Comparison of ENCODE assay signal across 1 cellular context in the genomic region with DNA sequence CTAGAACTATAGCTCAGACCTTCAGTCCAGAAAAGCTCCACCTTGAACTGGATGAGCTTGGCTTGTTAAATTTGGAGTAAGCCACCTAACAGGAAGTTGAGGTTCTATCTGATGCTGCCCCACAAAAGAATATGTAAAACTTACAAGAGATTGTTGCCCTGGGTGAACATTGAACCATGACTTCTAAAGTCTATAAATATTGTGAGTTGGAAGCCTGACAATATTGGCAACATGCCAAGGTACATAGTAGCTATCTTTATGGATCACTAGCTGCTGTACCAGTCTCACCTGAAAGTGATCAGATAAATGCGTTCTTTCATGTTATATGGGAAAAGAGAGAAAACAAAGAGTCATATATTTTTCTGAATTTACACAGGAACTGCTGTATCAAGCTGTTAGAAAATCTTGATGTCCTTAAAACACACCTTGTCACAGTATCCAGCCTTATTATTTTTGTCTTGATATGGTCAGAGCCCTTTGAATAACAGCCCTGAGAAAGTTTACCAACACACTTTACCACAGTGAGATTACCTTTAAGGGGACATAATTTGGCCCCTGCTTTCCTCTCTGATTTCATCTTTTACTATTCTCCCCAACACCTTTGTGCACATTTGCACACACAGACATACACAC.
TF ChIP-seq lines count a peak whose summit lies in the region.

No MANE protein-coding gene starts in this region.

TF ChIP-seq in K562, 482 proteins besides CTCF, POLR2A, EP300 and RAD21 (continued from another document):
- TF ChIP-seq, protein P1, sequence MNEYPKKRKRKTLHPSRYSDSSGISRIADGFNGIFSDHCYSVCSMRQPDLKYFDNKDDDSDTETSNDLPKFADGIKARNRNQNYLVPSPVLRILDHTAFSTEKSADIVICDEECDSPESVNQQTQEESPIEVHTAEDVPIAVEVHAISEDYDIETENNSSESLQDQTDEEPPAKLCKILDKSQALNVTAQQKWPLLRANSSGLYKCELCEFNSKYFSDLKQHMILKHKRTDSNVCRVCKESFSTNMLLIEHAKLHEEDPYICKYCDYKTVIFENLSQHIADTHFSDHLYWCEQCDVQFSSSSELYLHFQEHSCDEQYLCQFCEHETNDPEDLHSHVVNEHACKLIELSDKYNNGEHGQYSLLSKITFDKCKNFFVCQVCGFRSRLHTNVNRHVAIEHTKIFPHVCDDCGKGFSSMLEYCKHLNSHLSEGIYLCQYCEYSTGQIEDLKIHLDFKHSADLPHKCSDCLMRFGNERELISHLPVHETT (CRISPR knock-in tag; conservative IDR thresholded peaks at IDR 0.05 in 1 of 2, IDR thresholded peaks at IDR 0.05 in 1 of 2) = 0 out of 4 replicates have a peak, but pooled peaks of 1 of the 2 experiments have one; percentile 19
- TF ChIP-seq SOX6 (IDR thresholded peaks at IDR 0.05) (0 out of 2 replicates have a peak, but pooled peaks have one; percentile 16), SMARCE1 (IDR thresholded peaks at IDR 0.05) (0 out of 2 replicates have a peak, but pooled peaks have one; percentile 5), SMAD1 (IDR thresholded peaks at IDR 0.05; ENCODE audit: low read depth, low read length, partially characterized antibody) (peak; percentile 77), NFIC (IDR thresholded peaks at IDR 0.05) (peak; percentile 99), CBFA2T3 (IDR thresholded peaks at IDR 0.05) (0 out of 2 replicates have a peak, but pooled peaks have one; percentile 31), SP1 (CRISPR knock-in tag; IDR thresholded peaks at IDR 0.05) (no peak), MEIS2 (IDR thresholded peaks at IDR 0.05; ENCODE audit: partially characterized antibody) (peak; percentile 79), HDAC8 (tag; IDR thresholded peaks at IDR 0.05) (no peak), RFX1 (IDR thresholded peaks at IDR 0.05) (peak; percentile 42)
TF ChIP-seq in K562: peak in this region for 12.
